Comparison of ENCODE assay signal across 8 cellular contexts in the genomic region with DNA sequence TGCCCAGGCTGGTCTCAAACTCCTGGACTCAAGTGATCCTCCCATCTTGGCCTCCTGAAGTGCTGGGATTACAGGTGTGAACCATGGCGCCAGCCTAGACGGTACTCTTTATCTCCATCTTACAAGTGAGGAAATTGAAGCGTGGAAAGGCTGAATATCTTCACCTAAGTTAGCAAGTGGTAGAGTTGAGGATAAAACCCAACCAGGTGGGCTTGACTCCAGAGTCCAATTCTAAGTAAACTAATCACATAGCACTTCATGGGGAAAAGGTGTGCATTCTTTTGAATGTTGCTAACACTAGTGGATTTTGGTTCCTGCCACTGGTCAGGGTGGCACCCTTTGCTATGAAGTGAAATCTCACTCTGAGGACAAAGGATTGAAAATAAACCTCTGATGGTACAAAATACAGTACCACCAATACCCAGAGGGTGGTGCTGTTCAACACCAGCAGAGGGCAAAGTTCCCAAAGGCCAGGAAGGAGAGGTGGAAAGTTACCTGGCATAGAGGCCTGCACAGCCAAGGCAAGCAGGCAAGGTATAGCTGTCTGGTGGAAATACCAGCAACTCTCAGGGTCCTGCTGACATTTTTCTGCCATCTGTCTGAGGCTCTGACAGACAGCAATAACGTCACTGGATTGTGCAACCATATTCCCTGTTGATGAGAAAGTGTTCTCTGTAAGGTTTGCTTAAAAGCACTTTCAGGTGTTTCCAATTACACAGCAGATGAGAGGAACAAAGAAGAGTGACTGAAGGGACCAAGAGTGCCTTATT. TPM values are rescaled to one million over a fixed set of nuclear protein-coding genes. Genes with fewer than 3 reads are reported as not detected.
DNase-seq lines count a peak whose midpoint lies in the region; ATAC-seq and TF ChIP-seq lines count a peak whose summit lies in the region.

No MANE protein-coding gene starts in this region.

- H3K27me3 Mint-ChIP-seq in CD14-positive monocyte (ENCODE audit: low read depth in 3 of 3) (peaks cover 0 to 2% (median 0%) of the 10 kb centered on the region in 3 donors), osteocyte (ENCODE audit: unreplicated experiment) (no peaks in the 10 kb centered on the region)
- no peaks in the 10 kb centered on the region for H3K27me3 Mint-ChIP-seq in activated T-helper 17 cell treated with anti-CD3 and anti-CD28 coated beads, Interleukin-2, amount 50 U/mL, for 72 hours

- TF ChIP-seq CTCF in CD14-positive monocyte (IDR thresholded peaks at IDR 0.05) (peak; percentile 96), osteocyte (IDR thresholded peaks at IDR 0.05) (peak; percentile 89)

- DNase-seq in CD14-positive monocyte (ENCODE audit: low spot score), result no peak
- peak; percentile 26 for DNase-seq in NCI-H2196 treated with DMSO at 0.1 percent for 48 hours (lab: John Stamatoyannopoulos, UW; ENCODE audit: unreplicated experiment)
- DNase-seq in globus pallidus (ENCODE audit: low spot score), result peak; percentile 54
- DNase-seq in osteocyte (ENCODE audit: extremely low spot score, unreplicated experiment), result no peak

- H3K9me3 Mint-ChIP-seq in CD14-positive monocyte (no peaks in the 10 kb centered on the region), osteocyte (ENCODE audit: unreplicated experiment) (no peaks in the 10 kb centered on the region)
- no peaks in the 10 kb centered on the region for H3K9me3 Mint-ChIP-seq in activated T-helper 17 cell treated with anti-CD3 and anti-CD28 coated beads, Interleukin-2, amount 50 U/mL, for 72 hours

- H3K27ac Mint-ChIP-seq in CD14-positive monocyte (peak overlapping the region in 4 of 7 donors; percentile 4 to 72 (median 36)), osteocyte (ENCODE audit: unreplicated experiment) (no peak overlapping the region)
- peak overlapping the region; percentile 76 for H3K27ac Mint-ChIP-seq in activated T-helper 17 cell treated with anti-CD3 and anti-CD28 coated beads, Interleukin-2, amount 50 U/mL, for 72 hours

- peaks cover 79 to 98% of the 10 kb centered on the region in 2 donors for H3K36me3 Mint-ChIP-seq in CD14-positive monocyte
- peaks cover 100% of the 10 kb centered on the region for H3K36me3 Mint-ChIP-seq in activated T-helper 17 cell treated with anti-CD3 and anti-CD28 coated beads, Interleukin-2, amount 50 U/mL, for 72 hours (ENCODE audit: low read depth)
- peaks cover 33% of the 10 kb centered on the region for H3K36me3 Mint-ChIP-seq in osteocyte (ENCODE audit: unreplicated experiment)

- ATAC-seq in GM18907 (IDR thresholded peaks at IDR 0.05; ENCODE audit: unreplicated experiment) (peak; percentile 43), GM18498 (IDR thresholded peaks at IDR 0.05; ENCODE audit: unreplicated experiment) (no peak), HG03196 (IDR thresholded peaks at IDR 0.05; ENCODE audit: unreplicated experiment) (no peak)
- ATAC-seq in activated T-helper 17 cell treated with anti-CD3 and anti-CD28 coated beads, Interleukin-2, amount 50 U/mL, for 72 hours (replicated peaks), result peak; percentile 64

- H3K4me1 Mint-ChIP-seq in CD14-positive monocyte (no peaks in the 10 kb centered on the region), osteocyte (ENCODE audit: unreplicated experiment) (no peaks in the 10 kb centered on the region)
- peaks cover 7% of the 10 kb centered on the region for H3K4me1 Mint-ChIP-seq in activated T-helper 17 cell treated with anti-CD3 and anti-CD28 coated beads, Interleukin-2, amount 50 U/mL, for 72 hours

- intact Hi-C loops in CD14-positive monocyte (cut with micrococcal nuclease), result loop anchor here in 1 of 2 donors (2.0 kb wide), 1 partner anchor 89 kb away; no protein-coding TSS in a partner anchor

- H3K4me3 Mint-ChIP-seq in CD14-positive monocyte (no peak overlapping the region), osteocyte (ENCODE audit: unreplicated experiment) (no peak overlapping the region)
- no peak overlapping the region for H3K4me3 Mint-ChIP-seq in activated T-helper 17 cell treated with anti-CD3 and anti-CD28 coated beads, Interleukin-2, amount 50 U/mL, for 72 hours

RNA-seq across cellular contexts. Expression of a gene that starts 17.6 kb away (rescaled TPM):
- 10 to 100 TPM; 24.1 to 26.4 TPM for polyA plus RNA-seq in CD14-positive monocyte
- 10 to 100 TPM; 49.2 to 65.8 TPM for total RNA-seq in activated T-helper 17 cell treated with anti-CD3 and anti-CD28 coated beads, Interleukin-2, amount 50 U/mL, for 72 hours
- total RNA-seq in osteocyte, result 46.9 and 50.9 TPM in 2 replicates

RNA-seq across cellular contexts. Expression of a gene that starts 17.7 kb away (rescaled TPM):
- 10 to 100 TPM; 55.8 to 60.6 TPM for polyA plus RNA-seq in CD14-positive monocyte
- 10 to 100 TPM; 49.7 to 54.2 TPM for total RNA-seq in activated T-helper 17 cell treated with anti-CD3 and anti-CD28 coated beads, Interleukin-2, amount 50 U/mL, for 72 hours
- total RNA-seq in osteocyte, result 31.9 and 32.4 TPM in 2 replicates

RNA-seq across cellular contexts. Expression of a gene that starts 34.7 kb away (rescaled TPM):
- 10 to 100 TPM; 23.2 to 29.2 TPM for polyA plus RNA-seq in CD14-positive monocyte
- 10 to 100 TPM; 89.3 to 90.5 TPM for total RNA-seq in activated T-helper 17 cell treated with anti-CD3 and anti-CD28 coated beads, Interleukin-2, amount 50 U/mL, for 72 hours
- 70.1 and 71.1 TPM in 2 replicates for total RNA-seq in osteocyte

RNA-seq across cellular contexts. Expression of a gene that starts 35.2 kb away (rescaled TPM):
- polyA plus RNA-seq in CD14-positive monocyte, result 10 to 100 TPM; 17.2 to 20.0 TPM
- 1 to 10 TPM; 1.7 to 2.1 TPM for total RNA-seq in activated T-helper 17 cell treated with anti-CD3 and anti-CD28 coated beads, Interleukin-2, amount 50 U/mL, for 72 hours
- 25.6 and 27.7 TPM in 2 replicates for total RNA-seq in osteocyte

RNA-seq across cellular contexts. Expression of a gene that starts 37.6 kb away (rescaled TPM):
- polyA plus RNA-seq in CD14-positive monocyte, result 100 to 1,000 TPM; 498 to 749 TPM
- 1,000 to 10,000 TPM; 1,094 to 1,221 TPM for total RNA-seq in activated T-helper 17 cell treated with anti-CD3 and anti-CD28 coated beads, Interleukin-2, amount 50 U/mL, for 72 hours
- 234 and 236 TPM in 2 replicates for total RNA-seq in osteocyte

Comparison
In these comparisons a context has a peak if more than half of its experiments do, and no peak if none do; other contexts are left out.
1. DNase-seq: peak in NCI-H2196 treated with DMSO at 0.1 percent for 48 hours (single experiment) and globus pallidus (single experiment); none in CD14-positive monocyte (single experiment) and osteocyte (single experiment).
2. ATAC-seq: peak in GM18907 (single experiment) and activated T-helper 17 cell treated with anti-CD3 and anti-CD28 coated beads, Interleukin-2, amount 50 U/mL, for 72 hours (single experiment); none in GM18498 (single experiment) and HG03196 (single experiment).